In genomic region chr3:62375655-62376054, GRCh38 we compare ENCODE assay signal across 28 cellular contexts. TPM values are rescaled to one million over a fixed set of nuclear protein-coding genes. Genes with fewer than 3 reads are reported as not detected.
"Had no signal": no experiment of that assay in that cellular context is flagged by ENCODE, and none has a peak within 500 bp of the region (broad histone marks: within the 10 kb centered on the region; RNA-seq: fewer than 3 reads in every experiment).

No MANE protein-coding gene starts in this region.

- H3K4me3 Mint-ChIP-seq: activated CD8-positive, alpha-beta T cell treated with anti-CD3 and anti-CD28 coated beads, Interleukin-2, amount 10 ng/mL, durations not matched to agents 7 days and 5 days; activated naive CD8-positive, alpha-beta T cell treated with anti-CD3 and anti-CD28 coated beads, Interleukin-2, amount 10 ng/mL, durations not matched to agents 7 days and 5 days had no signal

- H3K4me3 ChIP-seq: adrenal gland, MG63, SK-N-MC had no signal

- H3K36me3 ChIP-seq: adrenal gland, MG63 had no signal

- DNase-seq: activated CD4-positive, alpha-beta T cell treated with anti-CD3 and anti-CD28 coated beads for 4 hours; activated CD4-positive, alpha-beta T cell treated with anti-CD3 and anti-CD28 coated beads, Interleukin-2, amount 50 U/mL, for 4 hours; activated CD8-positive, alpha-beta memory T cell treated with anti-CD3 and anti-CD28 coated beads, Interleukin-2, amount 50 U/mL, for 48 hours; activated CD8-positive, alpha-beta T cell treated with anti-CD3 and anti-CD28 coated beads, Interleukin-2, amount 10 ng/mL, durations not matched to agents 7 days and 5 days; activated naive CD4-positive, alpha-beta T cell treated with anti-CD3 and anti-CD28 coated beads, Interleukin-2, amount 50 U/mL, for 16 hours; activated naive CD8-positive, alpha-beta T cell treated with anti-CD3 and anti-CD28 coated beads, Interleukin-2, amount 10 ng/mL, durations not matched to agents 7 days and 5 days; activated T-cell treated with anti-CD3 and anti-CD28 coated beads, Interleukin-2, amount 50 U/mL, for 1 hour; adrenal gland; anterior cingulate cortex; central memory CD4-positive, alpha-beta T cell; MG63; MV-4-11; NCI-H1105; NCI-H1436; NCI-H1694 treated with DMSO at 0.1 percent for 48 hours; NCI-H2029 treated with DMSO at 0.1 percent for 48 hours; NCI-H510A treated with DMSO at 0.1 percent for 48 hours; NCI-H69; NK-92 treated with Interleukin-12 subunit alpha and Interleukin-12 subunit beta, amount 100 ng/mL, for 24 hours; OCI-M1; RPMI8226; T-helper 1 cell had no signal

- H3K27ac ChIP-seq: adrenal gland, SK-N-MC, VCaP had no signal

- FAIRE-seq: bronchial epithelial cell had no signal

- H3K9me3 ChIP-seq: adrenal gland, MG63 had no signal

- ATAC-seq: activated CD8-positive, alpha-beta T cell treated with anti-CD3 and anti-CD28 coated beads, Interleukin-2, amount 10 ng/mL, durations not matched to agents 7 days and 5 days; Panc1; Right ventricle myocardium inferior had no signal

- H3K27ac Mint-ChIP-seq: activated CD8-positive, alpha-beta T cell treated with anti-CD3 and anti-CD28 coated beads, Interleukin-2, amount 10 ng/mL, durations not matched to agents 7 days and 5 days had no signal

RNA-seq across cellular contexts. Expression of gene FEZF2, which starts 2.3 kb away (rescaled TPM):
- total RNA-seq: activated CD8-positive, alpha-beta T cell treated with anti-CD3 and anti-CD28 coated beads, Interleukin-2, amount 10 ng/mL, durations not matched to agents 7 days and 5 days; activated naive CD8-positive, alpha-beta T cell treated with anti-CD3 and anti-CD28 coated beads, Interleukin-2, amount 10 ng/mL, durations not matched to agents 7 days and 5 days; adrenal gland; bronchial epithelial cell; Right ventricle myocardium inferior; T-helper 2 cell treated with Interferon-gamma antibody and Interleukin-4, amounts not matched to agents 100 ng/mL and 5 ng/mL, for 36 hours had no signal
- polyA plus RNA-seq: adrenal gland had no signal
